In genomic region chr17:7216242-7217112, GRCh38 we compare ENCODE assay signal across 6 cellular contexts. TPM values are rescaled to one million over a fixed set of nuclear protein-coding genes. Genes with fewer than 3 reads are reported as not detected.
DNase-seq lines count a peak whose midpoint lies in the region; ATAC-seq and TF ChIP-seq lines count a peak whose summit lies in the region.

No MANE protein-coding gene starts in this region.

- TF ChIP-seq CTCF in sigmoid colon (IDR thresholded peaks at IDR 0.05), result no peak

- H3K4me3 ChIP-seq in Karpas-422 (ENCODE audit: low read length) (peak overlapping the region; percentile 91), duodenal mucosa (ENCODE audit: low read depth in 1 of 2, low read length in 2 of 2) (peak overlapping the region; percentile 28 to 43), sigmoid colon (peak overlapping the region; percentile 54 to 67 (median 62))

- peak overlapping the region; percentile 99 for H3K4me2 ChIP-seq in Karpas-422 (ENCODE audit: low read depth, low read length, poor library complexity, severe bottlenecking)

- no peaks in the 10 kb centered on the region for H3K27me3 ChIP-seq in Karpas-422 (ENCODE audit: low read length)
- H3K27me3 ChIP-seq in duodenal mucosa (ENCODE audit: control insufficient read depth in 1 of 2, insufficient read depth in 2 of 2, low read length in 2 of 2), result peaks cover 0 to 4% of the 10 kb centered on the region in 2 donors
- H3K27me3 ChIP-seq in sigmoid colon, result no peaks in the 10 kb centered on the region

- TF ChIP-seq EP300 in sigmoid colon (IDR thresholded peaks at IDR 0.05), result no peak

- H3K4me1 ChIP-seq in Karpas-422 (ENCODE audit: low read length) (peaks cover 74% of the 10 kb centered on the region), duodenal mucosa (ENCODE audit: control insufficient read depth in 1 of 2, insufficient read depth in 2 of 2, low read length in 2 of 2) (peaks cover 37 to 55% of the 10 kb centered on the region in 2 donors), sigmoid colon (peaks cover 0 to 79% (median 71%) of the 10 kb centered on the region in 4 donors)

- H3K27ac ChIP-seq in Karpas-422 (ENCODE audit: low read length), result peak overlapping the region; percentile 87
- no peak overlapping the region for H3K27ac ChIP-seq in duodenal mucosa (ENCODE audit: low read depth, low read length)
- H3K27ac ChIP-seq in sigmoid colon, result peak overlapping the region; percentile 90 to 99 (median 98)

- peaks cover 53% of the 10 kb centered on the region for H3K79me2 ChIP-seq in Karpas-422 (ENCODE audit: low read length)

- DNase-seq in Karpas-422 (peak; percentile 62), sigmoid colon (no peak), DMS 273 (lab: John Stamatoyannopoulos, UW; ENCODE audit: unreplicated experiment) (no peak), hippocampal formation (lab: John Stamatoyannopoulos, UW) (no peak)

- H3K9me3 ChIP-seq in Karpas-422 (ENCODE audit: low read length) (no peaks in the 10 kb centered on the region), duodenal mucosa (ENCODE audit: control insufficient read depth in 1 of 2, low read length in 2 of 2) (no peaks in the 10 kb centered on the region), sigmoid colon (no peaks in the 10 kb centered on the region)

- ATAC-seq in HG03039 (IDR thresholded peaks at IDR 0.05; ENCODE audit: unreplicated experiment), result no peak

- intact Hi-C loops in sigmoid colon (cut with DNase I), result no loop called here

- H3K36me3 ChIP-seq in Karpas-422 (ENCODE audit: insufficient read depth, low read length) (no peaks in the 10 kb centered on the region), duodenal mucosa (ENCODE audit: control insufficient read depth in 1 of 2, insufficient read depth in 2 of 2, low read length in 2 of 2) (peaks cover 5% of the 10 kb centered on the region in 2 donors), sigmoid colon (no peaks in the 10 kb centered on the region)

- H3K9me2 ChIP-seq in Karpas-422 (replicated peaks; ENCODE audit: insufficient read depth, low read length), result no peaks in the 10 kb centered on the region

- 27 to 51% methylated on average over 7 of the region's 7 CpGs for WGBS in sigmoid colon, 2 donors

- H4K20me1 ChIP-seq in Karpas-422 (ENCODE audit: insufficient read depth, low read depth, low read length), result peaks cover 18% of the 10 kb centered on the region; the same call in 1 of the 2 replicates

- H3K9ac ChIP-seq in Karpas-422 (ENCODE audit: low read length) (peak overlapping the region; percentile 83), duodenal mucosa (ENCODE audit: low read depth in 1 of 2, low read length in 2 of 2) (peak overlapping the region; percentile 20)

- no peak for TF ChIP-seq POLR2A in sigmoid colon (IDR thresholded peaks at IDR 0.05)

- no peak overlapping the region for H2AFZ ChIP-seq in Karpas-422 (ENCODE audit: low read length)

RNA-seq across cellular contexts. Expression of gene DLG4, which starts 3.2 kb away (rescaled TPM):
- 8.5 and 24.1 TPM in 2 replicates for total RNA-seq in Karpas-422 (2014; rRNA removed; shearing (Covaris generic); ENCODE audit: low replicate concordance)
- 10 to 100 TPM; 14.6 to 27.4 (median 16.7) TPM for total RNA-seq in sigmoid colon
- 1 to 10 TPM; 1.6 to 8.3 (median 5.4) TPM for polyA plus RNA-seq in sigmoid colon

RNA-seq across cellular contexts. Expression of gene ACADVL, which starts 3.3 kb away (rescaled TPM):
- total RNA-seq in Karpas-422 (2014; rRNA removed; shearing (Covaris generic); ENCODE audit: low replicate concordance), result 245 and 371 TPM in 2 replicates
- total RNA-seq in sigmoid colon, result 100 to 1,000 TPM; 311 to 569 (median 338) TPM
- 100 to 1,000 TPM; 211 to 587 (median 491) TPM for polyA plus RNA-seq in sigmoid colon

RNA-seq across cellular contexts. Expression of gene DVL2, which starts 17.8 kb away (rescaled TPM):
- total RNA-seq in Karpas-422 (2014; rRNA removed; shearing (Covaris generic); ENCODE audit: low replicate concordance), result 75.2 and 117 TPM in 2 replicates
- 10 to 100 TPM; 36.4 to 56.2 (median 41.8) TPM for total RNA-seq in sigmoid colon
- polyA plus RNA-seq in sigmoid colon, result 10 to 100 TPM; 12.0 to 30.7 (median 13.2) TPM

RNA-seq across cellular contexts. Expression of gene PHF23, which starts 22.8 kb away (rescaled TPM):
- 36.7 and 69.3 TPM in 2 replicates for total RNA-seq in Karpas-422 (2014; rRNA removed; shearing (Covaris generic); ENCODE audit: low replicate concordance)
- total RNA-seq in sigmoid colon, result 10 to 100 TPM; 23.1 to 45.4 (median 35.4) TPM
- 10 to 100 TPM; 40.7 to 45.6 (median 45.1) TPM for polyA plus RNA-seq in sigmoid colon

RNA-seq across cellular contexts. Expression of gene GABARAP, which starts 25.8 kb away (rescaled TPM):
- 218 and 301 TPM in 2 replicates for total RNA-seq in Karpas-422 (2014; rRNA removed; shearing (Covaris generic); ENCODE audit: low replicate concordance)
- 100 to 1,000 TPM; 147 to 645 (median 552) TPM for total RNA-seq in sigmoid colon
- 1,000 to 10,000 TPM in 2 of 3 donors, 100 to 1,000 TPM in 1; 572 to 1,215 (median 1,036) TPM for polyA plus RNA-seq in sigmoid colon

Comparison
In these comparisons a context has a peak if more than half of its experiments do, and no peak if none do; other contexts are left out.
1. H3K4me3 ChIP-seq: peak in every context shown above with its lines; median percentile 91 in Karpas-422; 62 in sigmoid colon; 36 in duodenal mucosa.